Comparison of ENCODE assay signal across 16 cellular contexts in the genomic region with DNA sequence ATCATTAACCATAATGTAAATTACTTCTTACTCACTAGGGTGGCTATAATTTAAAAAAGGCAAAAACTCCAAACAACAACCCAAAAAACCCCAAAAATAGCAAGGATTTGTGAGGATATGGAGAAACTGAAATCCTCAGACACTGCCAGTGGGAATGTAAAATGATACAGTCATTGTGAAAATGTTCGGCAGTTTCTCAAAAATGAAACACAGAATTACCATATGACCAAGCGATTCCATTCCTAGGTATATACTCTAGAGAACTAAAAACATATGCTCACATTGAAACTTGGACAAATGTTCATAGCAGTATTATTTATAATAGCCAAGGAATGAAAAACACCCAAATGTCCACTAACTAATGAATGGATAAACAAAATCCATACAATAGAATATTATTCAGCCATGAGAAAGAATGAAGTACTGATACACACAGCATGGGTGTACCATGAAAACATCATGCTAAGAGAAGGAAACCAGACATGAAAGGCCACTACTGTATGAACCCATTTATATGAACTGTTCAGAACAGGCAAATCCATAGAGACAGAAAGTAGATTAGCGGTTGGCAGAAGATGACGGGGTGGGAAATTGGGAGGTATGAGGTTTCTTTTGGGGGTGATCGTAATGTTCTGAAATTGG.
"Had no signal": no experiment of that assay in that cellular context is flagged by ENCODE, and none has a peak within 500 bp of the region (broad histone marks: within the 10 kb centered on the region; RNA-seq: fewer than 3 reads in every experiment).

No MANE protein-coding gene starts in this region.

- H3K4me3 Mint-ChIP-seq: nephron; stimulated activated naive B cell treated with anti-CD40 and anti-IgM and Interleukin-4, amounts not matched to agents 10 μg/mL and 1 μg/mL and 100 μg/mL, for 72 hours had no signal

- ATAC-seq: heart left ventricle; left colon; left ventricle myocardium superior; stimulated activated naive B cell treated with anti-CD40 and anti-IgM and Interleukin-4, amounts not matched to agents 10 μg/mL and 1 μg/mL and 100 μg/mL, for 72 hours had no signal

- H3K27me3 Mint-ChIP-seq: naive B cell; stimulated activated naive B cell treated with anti-CD40 and anti-IgM and Interleukin-4, amounts not matched to agents 10 μg/mL and 1 μg/mL and 100 μg/mL, for 72 hours had no signal

- DNase-seq: dorsolateral prefrontal cortex; effector CD8-positive, alpha-beta T cell; esophagus squamous epithelium; heart left ventricle; hippocampal formation; left colon; left ventricle myocardium superior; mesendoderm; naive B cell; occipital lobe; sigmoid colon; stimulated activated CD4-positive, alpha-beta T cell treated with anti-CD3 and anti-CD28 coated beads, Interleukin-2, amount 100 ng/mL, for 24 hours; stimulated activated CD4-positive, alpha-beta T cell treated with anti-CD3 and anti-CD28 coated beads, Interleukin-4, amount 100 ng/mL, for 4 hours; stimulated activated naive B cell treated with anti-CD40 and anti-IgM and Interleukin-4, amounts not matched to agents 10 μg/mL and 1 μg/mL and 100 μg/mL, for 72 hours; trophoblast cell had no signal

- H3K27ac Mint-ChIP-seq: nephron; stimulated activated naive B cell treated with anti-CD40 and anti-IgM and Interleukin-4, amounts not matched to agents 10 μg/mL and 1 μg/mL and 100 μg/mL, for 72 hours had no signal

- H3K9me3 Mint-ChIP-seq: naive B cell; nephron; stimulated activated naive B cell treated with anti-CD40 and anti-IgM and Interleukin-4, amounts not matched to agents 10 μg/mL and 1 μg/mL and 100 μg/mL, for 72 hours had no signal
